In the genomic region with DNA sequence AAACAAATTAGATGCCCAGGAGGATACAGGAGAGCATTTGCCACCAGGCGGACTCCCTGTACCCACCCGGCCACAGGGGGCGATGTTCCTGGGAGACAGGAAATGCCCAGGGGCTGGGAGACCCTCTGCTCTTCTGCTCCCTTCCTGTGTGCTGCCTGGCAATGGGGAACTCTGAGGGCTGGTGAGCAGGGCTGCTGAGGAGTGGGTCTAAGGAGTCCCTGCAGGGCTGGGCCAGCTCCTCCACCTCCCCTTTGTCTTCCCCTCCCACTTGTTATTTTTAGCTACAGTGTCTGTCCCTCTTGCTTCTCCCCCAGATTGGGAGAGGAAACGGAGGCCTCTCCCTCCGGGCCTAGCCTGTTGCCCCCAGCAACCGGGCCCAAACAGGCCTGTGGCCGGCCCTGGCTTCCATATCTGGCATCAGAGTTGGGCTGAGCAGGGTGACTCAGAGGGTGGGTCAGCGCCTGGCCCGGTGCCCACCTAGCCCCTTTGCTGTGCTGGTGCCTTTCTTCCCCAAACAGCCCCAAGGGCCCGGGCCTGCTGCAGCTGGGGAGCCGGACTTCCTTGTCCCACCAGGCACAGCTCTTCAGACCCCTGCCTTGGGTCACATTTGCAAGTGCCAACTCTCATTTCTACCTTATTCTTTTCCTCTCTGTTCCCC, we compare ENCODE assay signal across 8 cellular contexts. TPM values are rescaled to one million over a fixed set of nuclear protein-coding genes. Genes with fewer than 3 reads are reported as not detected.
DNase-seq lines count a peak whose midpoint lies in the region; ATAC-seq and TF ChIP-seq lines count a peak whose summit lies in the region.

No MANE protein-coding gene starts in this region.

- no peaks in the 10 kb centered on the region for H3K9me3 ChIP-seq in PC-3 (ENCODE audit: low read length)

- H3K36me3 ChIP-seq in PC-3 (ENCODE audit: low read depth, low read length) = peaks cover 30% of the 10 kb centered on the region

- H3K79me2 ChIP-seq in PC-3 (ENCODE audit: low read length) = peaks cover 88% of the 10 kb centered on the region

- H3K4me3 ChIP-seq in PC-3 (ENCODE audit: low read length) = peak overlapping the region; percentile 58

- DNase-seq in GM03348 (ENCODE audit: low spot score) (peak; percentile 91), PC-3 (peak; percentile 99), activated gamma-delta T cell (lab: John Stamatoyannopoulos, UW) (peak; percentile 77), foreskin melanocyte (peak; percentile 98), posterior vena cava (ENCODE audit: low spot score) (peak; percentile 99), GM20000 (ENCODE audit: low spot score) (no peak)

- peak; percentile 23 for ATAC-seq in HG02798 (IDR thresholded peaks at IDR 0.05; ENCODE audit: poor library complexity, unreplicated experiment)
- peak; percentile 48 for ATAC-seq in PC-3
- no peak for ATAC-seq in GM18519 (IDR thresholded peaks at IDR 0.05; ENCODE audit: low FRiP score, unreplicated experiment)

- CTCF ChIA-PET in PC-3 (lab: Charles Lee) = interaction anchor here (0.6 to 1.5 kb wide), 6 partner anchors 20 to 151 kb away, joined by 3 to 9 read pairs (median 4); no protein-coding TSS in a partner anchor

- no peak overlapping the region for H2AFZ ChIP-seq in PC-3 (ENCODE audit: low read length)

- H3K27ac ChIP-seq in PC-3 (ENCODE audit: low read length) = peak overlapping the region; percentile 98

- H4K20me1 ChIP-seq in PC-3 (ENCODE audit: low read length) = peaks cover 33% of the 10 kb centered on the region

- intact Hi-C loops in PC-3 (cut with micrococcal nuclease) = no loop called here
- intact Hi-C loops in posterior vena cava (cut with DNase I) = no loop called here

- BruUV-seq in PC-3 (replicated peaks; lab: Mats Ljungman, UMichigan) = no TSS peak

- H3K27me3 ChIP-seq in PC-3 (ENCODE audit: low read length) = no peaks in the 10 kb centered on the region

- H3K4me2 ChIP-seq in PC-3 (ENCODE audit: low read length) = peak overlapping the region; percentile 81

- H3K4me1 ChIP-seq in PC-3 (ENCODE audit: insufficient read depth, low read length) = peaks cover 92% of the 10 kb centered on the region

- POLR2A ChIA-PET in PC-3 (lab: Charles Lee; ENCODE audit: unreplicated experiment) = interaction anchor here (0.9 to 1.0 kb wide), 3 partner anchors 12 to 35 kb away, joined by 4 to 8 read pairs (median 6); a partner anchor contains a TSS

- peak overlapping the region; percentile 93 for H3K9ac ChIP-seq in PC-3 (ENCODE audit: low read length)

- no peaks in the 10 kb centered on the region for H3K9me2 ChIP-seq in PC-3 (replicated peaks; ENCODE audit: low read length)

- TF ChIP-seq CTCF in PC-3 (conservative IDR thresholded peaks at IDR 0.05; ENCODE audit: low read depth, low read length) = peak; percentile 55
- TF ChIP-seq CTCF in GM20000 (IDR thresholded peaks at IDR 0.05; ENCODE audit: extremely low read depth, missing control alignments) = no peak

- H3F3A ChIP-seq in PC-3 (ENCODE audit: low read length, unreplicated experiment) = peaks cover 20% of the 10 kb centered on the region

RNA-seq across cellular contexts. Expression of a gene that starts 11.7 kb away (rescaled TPM):
- 864 and 1,095 TPM in 2 replicates for total RNA-seq in PC-3 (2014; rRNA removed)
- total RNA-seq in posterior vena cava = 100 to 1,000 TPM; 500 to 599 TPM

RNA-seq across cellular contexts. Expression of a gene that starts 27.2 kb away (rescaled TPM):
- total RNA-seq in PC-3 (2014; rRNA removed) (5.8 and 13.1 TPM in 2 replicates), posterior vena cava (1 to 10 TPM; 5.8 to 8.0 TPM)

RNA-seq across cellular contexts. Expression of a gene that starts 43.9 kb away (rescaled TPM):
- total RNA-seq in PC-3 (2014; rRNA removed) (12.9 and 14.7 TPM in 2 replicates), posterior vena cava (under 1 TPM; 0.23 to 0.76 TPM)
